In genomic region chr4:122356317-122356818, GRCh38 we compare ENCODE assay signal across 9 cellular contexts. TPM values are rescaled to one million over a fixed set of nuclear protein-coding genes. Genes with fewer than 3 reads are reported as not detected.
"Had no signal": no experiment of that assay in that cellular context is flagged by ENCODE, and none has a peak within 500 bp of the region (broad histone marks: within the 10 kb centered on the region; RNA-seq: fewer than 3 reads in every experiment).

No MANE protein-coding gene starts in this region.

- ATAC-seq: HepG2, K562 had no signal

- H3K4me3 ChIP-seq: K562 had no signal

- DNase-seq: IMR-90, KBM-7, KG1 had no signal

- H3K27ac ChIP-seq: HL-60 had no signal

RNA-seq across cellular contexts. Expression of gene ADAD1, which starts 22.4 kb away (rescaled TPM):
- total RNA-seq: HepG2, HT-29, HT1080, IMR-90, K562 had no signal
- polyA plus RNA-seq: HepG2, IgD-negative memory B cell, IMR-90, K562 had no signal
